Comparison of ENCODE assay signal across 19 cellular contexts in the genomic region with DNA sequence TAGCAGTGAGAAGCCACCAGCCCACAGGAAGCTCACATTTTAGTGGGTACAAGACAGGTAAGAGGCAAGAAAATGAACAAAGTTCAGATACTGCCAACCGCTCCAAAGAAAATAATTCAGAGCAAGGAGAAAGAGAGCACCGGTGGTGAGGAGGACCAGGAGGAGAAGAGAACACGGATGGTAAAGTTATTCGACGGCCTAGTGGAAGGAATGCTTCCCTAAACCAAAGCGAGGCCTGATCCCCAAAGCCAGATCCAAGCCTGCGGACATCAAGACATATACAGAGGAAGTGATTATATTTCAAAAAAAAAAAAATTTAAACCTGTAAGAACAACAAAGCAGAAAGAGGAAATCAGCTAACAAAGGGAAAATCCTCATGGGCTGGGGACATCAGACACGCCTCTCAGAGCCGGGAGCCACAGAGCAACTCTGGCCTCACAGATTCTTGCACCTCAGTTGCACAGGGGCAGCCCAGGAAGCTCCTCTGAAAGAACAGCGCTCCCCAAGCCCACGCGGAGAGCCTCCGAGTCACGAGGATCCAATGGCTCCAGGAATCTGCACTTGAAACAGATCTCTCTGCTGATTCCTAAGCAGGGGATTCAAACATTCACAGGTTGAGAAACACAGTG.
DNase-seq lines count a peak whose midpoint lies in the region; FAIRE-seq and TF ChIP-seq lines count a peak whose summit lies in the region.
"Had no signal": no experiment of that assay in that cellular context is flagged by ENCODE, and none has a peak within 500 bp of the region (broad histone marks: within the 10 kb centered on the region; RNA-seq: fewer than 3 reads in every experiment).

No MANE protein-coding gene starts in this region.

- peaks cover 11 to 13% of the 10 kb centered on the region in 2 experiments; a peak in 4 of 5 replicates for H3K9me3 Mint-ChIP-seq in H9

- H4K5ac ChIP-seq in H9 (ENCODE audit: insufficient read length, low read depth, low read length) (no peak overlapping the region), H1 (ENCODE audit: insufficient read length, low read depth, low read length) (no peak overlapping the region), mesendoderm (ENCODE audit: low read length) (no peak overlapping the region)

- H2BK20ac ChIP-seq in H9 (ENCODE audit: low read depth, low read length, poor library complexity, severe bottlenecking) (no peak overlapping the region), H1 (ENCODE audit: low read length) (no peak overlapping the region)

- no peak overlapping the region for H3K14ac ChIP-seq in H9 (ENCODE audit: insufficient read depth, low read length)
- no peak overlapping the region for H3K14ac ChIP-seq in H1 (ENCODE audit: insufficient read length)
- no peak overlapping the region for H3K14ac ChIP-seq in mesenchymal stem cell (ENCODE audit: low read length in 2 of 2)

- H4K20me1 ChIP-seq in H9 (ENCODE audit: control insufficient read depth, insufficient read depth, insufficient read length) (no peaks in the 10 kb centered on the region), H1 (replicated peaks in 1 of 2; ENCODE audit: control insufficient read depth in 1 of 2, insufficient read depth in 2 of 2, low read length in 2 of 2) (no peaks in the 10 kb centered on the region)

- H3K36me3 ChIP-seq in H1 (ENCODE audit: control insufficient read depth in 2 of 4, insufficient read depth in 4 of 4, low read length in 3 of 4), result no peaks in the 10 kb centered on the region
- H3K36me3 ChIP-seq in mesendoderm (ENCODE audit: control insufficient read depth, insufficient read depth, low read length), result no peaks in the 10 kb centered on the region
- no peaks in the 10 kb centered on the region for H3K36me3 ChIP-seq in mesenchymal stem cell (ENCODE audit: control insufficient read depth in 1 of 2, insufficient read depth in 2 of 2, low read depth in 1 of 2, low read length in 2 of 2)

- H4K8ac ChIP-seq in H9 (replicated peaks; ENCODE audit: insufficient read length, low read depth, low read length) (no peak overlapping the region), H1 (ENCODE audit: extremely low read depth, insufficient read depth, low read length) (no peak overlapping the region), mesendoderm (ENCODE audit: low read depth, low read length) (no peak overlapping the region), mesenchymal stem cell (ENCODE audit: low read length) (no peak overlapping the region)

- H2BK120ac ChIP-seq in H9 (ENCODE audit: low read depth, low read length, poor library complexity, severe bottlenecking) (no peak overlapping the region), H1 (replicated peaks; ENCODE audit: low read depth, low read length) (no peak overlapping the region), mesendoderm (ENCODE audit: low read depth, low read length) (no peak overlapping the region), mesenchymal stem cell (ENCODE audit: low read depth, low read length) (no peak overlapping the region)

- H3K4me2 ChIP-seq in H9 (ENCODE audit: insufficient read depth, insufficient read length, low read length) (no peak overlapping the region), H1 (ENCODE audit: insufficient read depth in 1 of 2, low read depth in 2 of 2, low read length in 2 of 2) (no peak overlapping the region), mesendoderm (ENCODE audit: low read length) (no peak overlapping the region), mesenchymal stem cell (ENCODE audit: low read length, poor library complexity, severe bottlenecking) (no peak overlapping the region)
- H3K4me2 ChIP-seq: A549 had no signal

- H2BK5ac ChIP-seq in H9 (ENCODE audit: insufficient read length, low read length) (no peak overlapping the region), H1 (ENCODE audit: low read depth, low read length) (no peak overlapping the region), mesendoderm (ENCODE audit: low read length) (no peak overlapping the region), mesenchymal stem cell (ENCODE audit: low read depth, low read length, poor library complexity, severe bottlenecking) (no peak overlapping the region)

- H3K23ac ChIP-seq in H9 (ENCODE audit: insufficient read length, low read depth, low read length), result no peak overlapping the region
- no peak overlapping the region for H3K23ac ChIP-seq in H1 (ENCODE audit: insufficient read length)
- no peak overlapping the region for H3K23ac ChIP-seq in mesendoderm (ENCODE audit: low read length)
- H3K23ac ChIP-seq in mesenchymal stem cell (ENCODE audit: low read length in 2 of 2), result no peak overlapping the region

- no peaks in the 10 kb centered on the region for H3K27me3 ChIP-seq in H9 (ENCODE audit: insufficient read depth, low read length)
- H3K27me3 ChIP-seq in H1 (replicated peaks in 1 of 4; ENCODE audit: control insufficient read depth in 3 of 4, extremely low read depth in 1 of 4, insufficient read depth in 3 of 4, low read length in 3 of 4), result no peaks in the 10 kb centered on the region
- H3K27me3 ChIP-seq in mesendoderm (ENCODE audit: insufficient read depth, low read length, poor library complexity), result no peaks in the 10 kb centered on the region
- H3K27me3 ChIP-seq in mesenchymal stem cell (ENCODE audit: control insufficient read depth in 1 of 2, insufficient read depth in 1 of 2, low read length in 2 of 2), result no peaks in the 10 kb centered on the region

- no peak for TF ChIP-seq RAD21 in H1 (IDR thresholded peaks at IDR 0.05 in 1 of 2, conservative IDR thresholded peaks at IDR 0.05 in 1 of 2; ENCODE audit: low read depth in 2 of 2, low read length in 2 of 2)

- no peak for TF ChIP-seq EP300 in H1 (IDR thresholded peaks at IDR 0.05; ENCODE audit: borderline replicate concordance in 1 of 2, low read depth in 2 of 2, low read length in 2 of 2)

- no peak overlapping the region for H3K4me3 Mint-ChIP-seq in H9
- H3K4me3 Mint-ChIP-seq: CD4-positive, alpha-beta T cell; IgD-negative memory B cell had no signal

- H3K9ac ChIP-seq in H9 (ENCODE audit: extremely low read depth, insufficient read length, low read length) (no peak overlapping the region), H1 (replicated peaks in 1 of 4; ENCODE audit: extremely low read depth in 1 of 4, low read depth in 3 of 4, low read length in 3 of 4) (no peak overlapping the region), mesendoderm (ENCODE audit: low read length) (no peak overlapping the region), mesenchymal stem cell (ENCODE audit: low read length) (no peak overlapping the region)

- H3K79me2 ChIP-seq in H9 (ENCODE audit: insufficient read depth, low read length) (no peaks in the 10 kb centered on the region), H1 (ENCODE audit: control insufficient read depth in 1 of 2, insufficient read depth in 2 of 2, low read length in 2 of 2) (no peaks in the 10 kb centered on the region), mesendoderm (ENCODE audit: control insufficient read depth, insufficient read depth, low read length) (no peaks in the 10 kb centered on the region)

- H3T11ph ChIP-seq in H9 (ENCODE audit: low read length), result no peak overlapping the region

- no peak for FAIRE-seq in H1 (lab: Jason Lieb, UNC)
- FAIRE-seq: A549, D721Med, G401.6, GM12891, HTR-8/SVneo had no signal

- no peak overlapping the region for H4K91ac ChIP-seq in H9 (ENCODE audit: insufficient read length, low read depth, low read length)
- H4K91ac ChIP-seq in H1 (replicated peaks; ENCODE audit: insufficient read length, low read length), result no peak overlapping the region
- H4K91ac ChIP-seq in mesenchymal stem cell (ENCODE audit: low read length), result no peak overlapping the region

- H3K23me2 ChIP-seq in H9 (ENCODE audit: insufficient read length, low read depth, low read length, poor library complexity, severe bottlenecking) (no peaks in the 10 kb centered on the region), H1 (ENCODE audit: low read depth, low read length) (no peaks in the 10 kb centered on the region)

- peak overlapping the region in 1 of 3 experiments; percentile 30; a peak in 1 of 7 replicates for H3K27ac Mint-ChIP-seq in H9
- H3K27ac Mint-ChIP-seq: CD4-positive, alpha-beta T cell; IgD-negative memory B cell had no signal

- H3K9me3 ChIP-seq in H9 (ENCODE audit: control insufficient read depth, low read depth, low read length) (no peaks in the 10 kb centered on the region), H1 (ENCODE audit: insufficient read depth in 2 of 2, low read depth in 1 of 2, low read length in 1 of 2) (no peaks in the 10 kb centered on the region), mesenchymal stem cell (ENCODE audit: control insufficient read depth, low read length) (peaks cover 4% of the 10 kb centered on the region)
- H3K9me3 ChIP-seq: A549, Caco-2 had no signal

- POLR2A ChIA-PET in H1 (lab: Charles Lee; ENCODE audit: partially characterized antibody), result interaction anchor here (0.7 kb wide), 1 partner anchor 1819 kb away, joined by 3 read pairs; no protein-coding TSS in a partner anchor

- H3K4me3 ChIP-seq in H1 (ENCODE audit: extremely low read depth in 1 of 4, insufficient read depth in 2 of 4, low read depth in 3 of 4, low read length in 4 of 4) (no peak overlapping the region), mesendoderm (ENCODE audit: low read length) (no peak overlapping the region), mesenchymal stem cell (ENCODE audit: insufficient read depth in 1 of 2, low read depth in 1 of 2, low read length in 2 of 2) (no peak overlapping the region)
- H3K4me3 ChIP-seq: A549 had no signal

- peaks cover 0 to 6% (median 2%) of the 10 kb centered on the region in 3 experiments; a peak in 5 of 7 replicates for H3K36me3 Mint-ChIP-seq in H9 (ENCODE audit: insufficient read depth in 1 of 3, low read depth in 3 of 3)
- H3K36me3 Mint-ChIP-seq: IgD-negative memory B cell had no signal

- no peaks in the 10 kb centered on the region; the same call in 1 of the 2 replicates for H3K27me3 Mint-ChIP-seq in H9 (ENCODE audit: low read depth)
- H3K27me3 Mint-ChIP-seq: CD4-positive, alpha-beta T cell had no signal

- CTCF ChIA-PET in H1 (lab: Charles Lee; ENCODE audit: partially characterized antibody), result interaction anchor here (0.6 to 2.5 kb wide), 7 partner anchors 10 to 641 kb away, joined by 3 to 8 read pairs (median 4); no protein-coding TSS in a partner anchor

- H3K4me1 ChIP-seq in H9 (ENCODE audit: insufficient read depth, low read length), result no peaks in the 10 kb centered on the region
- no peaks in the 10 kb centered on the region; a peak in 1 of 7 replicates for H3K4me1 ChIP-seq in H1 (replicated peaks in 1 of 4; ENCODE audit: control insufficient read depth in 3 of 4, insufficient read depth in 4 of 4, low read length in 3 of 4)
- no peaks in the 10 kb centered on the region for H3K4me1 ChIP-seq in mesendoderm (ENCODE audit: control insufficient read depth, low read depth, low read length)
- H3K4me1 ChIP-seq in mesenchymal stem cell (ENCODE audit: control insufficient read depth, insufficient read depth, low read depth, low read length), result no peaks in the 10 kb centered on the region
- H3K4me1 ChIP-seq: A549, Caco-2 had no signal

- DNase-seq in H9 (no peak), H1 (ENCODE audit: low read depth in 1 of 2, low spot score in 2 of 2) (no peak), mesendoderm (peak; percentile 8), A172 (ENCODE audit: low spot score) (no peak), NCI-H2227 (lab: John Stamatoyannopoulos, UW; ENCODE audit: unreplicated experiment) (no peak), mesenchymal stem cell (no peak)
- DNase-seq: AML-193; Caco-2; CD4-positive, alpha-beta T cell; GOT3; HCEC 1CT; KBM-7 had no signal

- H2AFZ ChIP-seq in H9 (ENCODE audit: low read length), result peak overlapping the region; percentile 73
- H2AFZ ChIP-seq in H1 (ENCODE audit: low read length), result peak overlapping the region; percentile 51; the same call in 1 of the 2 replicates
- H2AFZ ChIP-seq in mesenchymal stem cell (ENCODE audit: low read depth, low read length), result no peak overlapping the region

- no peak overlapping the region for H3K18ac ChIP-seq in H9 (ENCODE audit: insufficient read length, low read depth, low read length)
- no peak overlapping the region for H3K18ac ChIP-seq in H1 (ENCODE audit: extremely low read depth, low read length)
- no peak overlapping the region for H3K18ac ChIP-seq in mesendoderm (ENCODE audit: low read length)
- no peak overlapping the region for H3K18ac ChIP-seq in mesenchymal stem cell (ENCODE audit: low read depth in 1 of 2, low read length in 2 of 2)

- H2BK12ac ChIP-seq in H9 (ENCODE audit: insufficient read length, low read depth, low read length) (no peak overlapping the region), H1 (ENCODE audit: low read depth, low read length) (no peak overlapping the region), mesenchymal stem cell (ENCODE audit: low read length in 2 of 2) (no peak overlapping the region)

- no peaks in the 10 kb centered on the region for H3K79me1 ChIP-seq in H9 (ENCODE audit: insufficient read depth, low read depth, low read length, poor library complexity, severe bottlenecking)
- no peaks in the 10 kb centered on the region for H3K79me1 ChIP-seq in H1 (ENCODE audit: low read depth, low read length)
- no peaks in the 10 kb centered on the region for H3K79me1 ChIP-seq in mesendoderm (ENCODE audit: low read length)
- no peaks in the 10 kb centered on the region for H3K79me1 ChIP-seq in mesenchymal stem cell (replicated peaks; ENCODE audit: low read length, poor library complexity, severe bottlenecking)

- H2AK5ac ChIP-seq in H9 (ENCODE audit: insufficient read length, low read length), result no peak overlapping the region
- no peak overlapping the region for H2AK5ac ChIP-seq in H1 (ENCODE audit: low read depth, low read length)
- H2AK5ac ChIP-seq in mesendoderm (ENCODE audit: low read length), result no peak overlapping the region
- H2AK5ac ChIP-seq in mesenchymal stem cell (ENCODE audit: low read length, severe bottlenecking), result no peak overlapping the region

- TF ChIP-seq CTCF in H9 (conservative IDR thresholded peaks at IDR 0.05), result peak; percentile 48; the same call in 2 of the 3 replicates
- TF ChIP-seq CTCF in H1 (IDR thresholded peaks at IDR 0.05; ENCODE audit: control extremely low read depth in 1 of 3, insufficient read depth in 1 of 3, low read depth in 1 of 3, low read length in 3 of 3), result peak; percentile 2 to 27 (median 8); a peak in 2 of 4 replicates

- H3K4ac ChIP-seq in H9 (ENCODE audit: low read depth, low read length), result no peak overlapping the region
- no peak overlapping the region for H3K4ac ChIP-seq in H1 (replicated peaks; ENCODE audit: insufficient read length, low read depth, low read length)
- H3K4ac ChIP-seq in mesendoderm (ENCODE audit: low read depth, low read length), result no peak overlapping the region
- no peak overlapping the region for H3K4ac ChIP-seq in mesenchymal stem cell (ENCODE audit: low read depth in 1 of 2, low read length in 2 of 2)

- H3K4me1 Mint-ChIP-seq in H9, result peaks cover 0 to 5% of the 10 kb centered on the region in 2 experiments; a peak in 1 of 4 replicates
- H3K4me1 Mint-ChIP-seq: IgD-negative memory B cell had no signal

- TF ChIP-seq POLR2A in H1 (IDR thresholded peaks at IDR 0.05; ENCODE audit: control extremely low read depth in 1 of 2, low read depth in 2 of 2, low read length in 2 of 2), result no peak

- H2BK15ac ChIP-seq in H9 (ENCODE audit: low read depth, low read length) (no peak overlapping the region), H1 (ENCODE audit: low read length) (no peak overlapping the region), mesendoderm (replicated peaks; ENCODE audit: low read depth) (no peak overlapping the region), mesenchymal stem cell (ENCODE audit: low read depth, poor library complexity, severe bottlenecking) (no peak overlapping the region)

- WGBS in H9 (ENCODE audit: extremely low coverage, insufficient read length, low lambda C conversion rate), result no CpG with 5 or more reads among the region's 14 CpGs
- WGBS in H1 (ENCODE audit: extremely low coverage in 1 of 2, insufficient coverage in 1 of 2, insufficient read length in 1 of 2, insufficient replicate concordance in 2 of 2, low coverage in 1 of 2, low lambda C conversion rate in 2 of 2, missing lambda C conversion rate in 1 of 2), 2 experiments, result 82% methylated on average over 13 of the region's 14 CpGs; no CpG with 5 or more reads in 1 of the 2 experiments
- no CpG with 5 or more reads among the region's 14 CpGs for WGBS in mesendoderm (ENCODE audit: extremely low coverage, insufficient coverage, low lambda C conversion rate)
- 83% methylated on average over 12 of the region's 14 CpGs for WGBS in mesenchymal stem cell

- no peak overlapping the region for H3K27ac ChIP-seq in H9 (ENCODE audit: insufficient read length, low read depth, low read length)
- H3K27ac ChIP-seq in H1 (ENCODE audit: low read depth, low read length), result no peak overlapping the region
- H3K27ac ChIP-seq in mesendoderm (ENCODE audit: low read depth, low read length), result no peak overlapping the region
- H3K27ac ChIP-seq in mesenchymal stem cell (ENCODE audit: low read length, poor library complexity, severe bottlenecking), result no peak overlapping the region
- H3K27ac ChIP-seq: A549, C4-2B had no signal

- H3K56ac ChIP-seq in H9 (ENCODE audit: insufficient read length, low read depth, low read length), result no peak overlapping the region
- no peak overlapping the region for H3K56ac ChIP-seq in H1 (replicated peaks; ENCODE audit: insufficient read length, low read depth, low read length)
- no peak overlapping the region for H3K56ac ChIP-seq in mesendoderm (ENCODE audit: low read length)
